ENCODE assay signal across 8 cellular contexts in the genomic region with DNA sequence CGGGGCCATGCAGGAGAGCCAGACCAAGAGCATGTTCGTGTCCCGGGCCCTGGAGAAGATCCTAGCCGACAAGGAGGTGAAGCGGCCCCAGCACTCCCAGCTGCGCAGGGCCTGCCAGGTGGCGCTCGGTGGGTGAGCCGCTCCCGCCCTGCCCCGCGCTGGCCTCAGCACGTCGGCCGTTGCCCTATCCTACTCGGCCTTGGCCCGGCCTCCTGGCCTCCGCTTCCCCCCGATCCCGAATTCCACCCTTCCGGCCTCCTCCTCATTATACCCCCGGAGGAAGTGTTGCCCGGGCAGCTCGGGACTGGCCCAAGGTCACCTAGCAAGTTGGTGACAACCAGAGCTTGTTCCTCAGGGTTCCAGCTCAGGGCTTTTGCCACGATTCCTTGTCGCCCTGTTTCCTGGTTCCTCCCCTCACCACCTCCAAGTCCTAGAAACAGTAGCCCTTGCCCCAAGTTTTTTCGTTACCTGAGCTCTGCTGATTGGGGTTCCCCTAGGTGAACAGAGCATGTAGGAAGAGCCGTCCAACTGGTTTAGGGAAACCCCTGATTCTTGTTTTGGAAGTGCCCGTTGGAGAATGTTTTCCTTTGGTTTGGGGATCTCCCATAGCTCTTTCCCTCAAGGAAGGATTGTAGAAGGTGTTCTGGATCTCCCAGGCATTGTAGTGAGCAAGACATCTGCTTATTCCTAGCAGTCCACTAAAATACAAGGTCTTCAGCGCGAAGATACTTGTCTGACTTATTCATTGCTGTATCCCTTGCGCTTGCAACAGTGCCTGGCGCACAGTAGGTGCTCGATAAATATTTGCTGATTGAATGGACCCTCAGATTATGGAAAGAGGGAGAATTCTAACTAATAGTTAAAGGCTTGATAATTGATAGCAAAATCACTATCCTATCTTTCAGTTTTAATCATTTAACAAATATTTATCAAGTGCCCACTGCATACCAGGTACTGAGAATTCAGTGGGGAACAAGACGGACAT. TPM values are rescaled to one million over a fixed set of nuclear protein-coding genes. Genes with fewer than 3 reads are reported as not detected.
DNase-seq lines count a peak whose midpoint lies in the region; ATAC-seq and TF ChIP-seq lines count a peak whose summit lies in the region.

No MANE protein-coding gene starts in this region.

- H3K27ac ChIP-seq in urinary bladder (ENCODE audit: low read depth), result peak overlapping the region; percentile 94

- WGBS in urinary bladder, result 11% methylated on average over 35 of the region's 35 CpGs

- peak overlapping the region; percentile 90 for H3K4me3 ChIP-seq in endocrine pancreas (ENCODE audit: control insufficient read depth, insufficient read depth, low read length)
- peak overlapping the region; percentile 78 for H3K4me3 ChIP-seq in urinary bladder (ENCODE audit: low read depth, low read length)

- peaks cover 65% of the 10 kb centered on the region for H3K4me1 Mint-ChIP-seq in CD14-positive monocyte
- H3K4me1 Mint-ChIP-seq in mesothelial cell of epicardium, result peaks cover 24% of the 10 kb centered on the region

- H3K27me3 ChIP-seq in endocrine pancreas (ENCODE audit: control insufficient read depth, insufficient read depth, low read length), result no peaks in the 10 kb centered on the region

- no peaks in the 10 kb centered on the region for H3K9me3 ChIP-seq in endocrine pancreas (ENCODE audit: control insufficient read depth, low read length)

- no peaks in the 10 kb centered on the region for H3K36me3 ChIP-seq in endocrine pancreas (ENCODE audit: control insufficient read depth, insufficient read depth, low read length)
- H3K36me3 ChIP-seq in urinary bladder (ENCODE audit: insufficient read depth), result no peaks in the 10 kb centered on the region

- ATAC-seq in GM19324 (IDR thresholded peaks at IDR 0.05; ENCODE audit: low FRiP score, unreplicated experiment), result peak; percentile 55
- peak; percentile 36 for ATAC-seq in HG03442 (IDR thresholded peaks at IDR 0.05; ENCODE audit: unreplicated experiment)

- H3K36me3 Mint-ChIP-seq in CD14-positive monocyte (peaks cover 0 to 3% of the 10 kb centered on the region in 2 donors), mesothelial cell of epicardium (no peaks in the 10 kb centered on the region)

- H3K9me3 Mint-ChIP-seq in CD14-positive monocyte (peaks cover 0 to 1% (median 0%) of the 10 kb centered on the region in 7 donors), mesothelial cell of epicardium (no peaks in the 10 kb centered on the region)

- H3K27ac Mint-ChIP-seq in CD14-positive monocyte, result peak overlapping the region; percentile 96 to 99 (median 99)
- peak overlapping the region; percentile 96 for H3K27ac Mint-ChIP-seq in mesothelial cell of epicardium

- peak; percentile 48 for DNase-seq in CD14-positive monocyte (ENCODE audit: low spot score)
- peak; percentile 23 for DNase-seq in RPMI8226
- no peak for DNase-seq in mesothelial cell of epicardium (ENCODE audit: low spot score in 2 of 2, unreplicated experiment in 2 of 2)
- DNase-seq in NCI-H2029 (lab: John Stamatoyannopoulos, UW), result no peak

- H3K9ac ChIP-seq in endocrine pancreas (ENCODE audit: control insufficient read depth, insufficient read depth, low read length), result peak overlapping the region; percentile 97

- H3K27me3 Mint-ChIP-seq in CD14-positive monocyte (ENCODE audit: low read depth in 3 of 3), result peaks cover 0 to 1% (median 0%) of the 10 kb centered on the region in 3 donors
- no peaks in the 10 kb centered on the region for H3K27me3 Mint-ChIP-seq in mesothelial cell of epicardium (ENCODE audit: low read depth)

- H3K4me3 Mint-ChIP-seq in CD14-positive monocyte (peak overlapping the region; percentile 93 to 94), mesothelial cell of epicardium (peak overlapping the region; percentile 83)

- TF ChIP-seq CTCF in CD14-positive monocyte (IDR thresholded peaks at IDR 0.05) (no peak), mesothelial cell of epicardium (IDR thresholded peaks at IDR 0.05; ENCODE audit: unreplicated experiment) (no peak)

- H3K4me1 ChIP-seq in endocrine pancreas (ENCODE audit: control insufficient read depth, insufficient read depth, low read length) (peaks cover 11% of the 10 kb centered on the region), urinary bladder (ENCODE audit: insufficient read depth) (no peaks in the 10 kb centered on the region)

- intact Hi-C loops in CD14-positive monocyte (cut with micrococcal nuclease), result loop anchor here in 1 of 2 donors (2.0 to 10.0 kb wide), 4 partner anchors 13 to 1177 kb away; a partner anchor contains a TSS

RNA-seq across cellular contexts. Expression of a gene that starts 0.7 kb away (rescaled TPM):
- polyA plus RNA-seq in CD14-positive monocyte, result 1 to 10 TPM; 4.6 to 5.5 TPM
- 23.6 to 24.7 TPM (median 23.8 TPM) in 3 replicates for total RNA-seq in mesothelial cell of epicardium
- total RNA-seq in urinary bladder, result 47.3 TPM
- polyA plus RNA-seq in urinary bladder, result 13.7 TPM

Comparison
In these comparisons a context has a peak if more than half of its experiments do, and no peak if none do; other contexts are left out.
1. DNase-seq: peak in CD14-positive monocyte (single experiment) and RPMI8226 (single experiment); none in mesothelial cell of epicardium (0 of 2) and NCI-H2029 (single experiment).